Comparison of ENCODE assay signal across 9 cellular contexts in the genomic region with DNA sequence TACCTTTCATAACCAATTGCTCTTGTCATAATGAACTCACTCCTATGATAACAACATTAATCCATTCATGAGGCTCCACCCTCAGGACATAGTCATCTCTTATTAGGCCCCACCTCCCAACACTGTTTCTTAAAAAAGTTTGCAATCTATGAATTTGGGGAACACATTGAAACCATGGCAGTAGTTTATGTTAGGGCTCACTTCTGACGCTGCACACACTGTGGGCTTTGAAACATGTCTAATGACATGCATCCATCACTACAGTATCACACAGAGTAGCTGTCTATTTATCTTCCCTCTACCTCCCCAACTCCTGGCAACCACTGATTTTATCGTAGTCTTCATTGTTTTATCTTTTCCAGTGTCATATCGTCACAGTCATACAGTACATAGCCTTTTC.
"Had no signal": no experiment of that assay in that cellular context is flagged by ENCODE, and none has a peak within 500 bp of the region (broad histone marks: within the 10 kb centered on the region; RNA-seq: fewer than 3 reads in every experiment).

No MANE protein-coding gene starts in this region.

- H3K9me3 ChIP-seq: HAP-1 had no signal

- H3K4me3 ChIP-seq: GM23248, GM23338, HAP-1 had no signal

- DNase-seq: GM23248, GOT3, H7, H9, HCEC 1CT, HFFc6 had no signal

- ATAC-seq: GM23338, HCT116 had no signal

- H3K4me1 ChIP-seq: HAP-1 had no signal

- H3K27ac ChIP-seq: GM23248 had no signal

- H3K36me3 ChIP-seq: HAP-1 had no signal
